ENCODE assay signal across 1 cellular context in the genomic region with DNA sequence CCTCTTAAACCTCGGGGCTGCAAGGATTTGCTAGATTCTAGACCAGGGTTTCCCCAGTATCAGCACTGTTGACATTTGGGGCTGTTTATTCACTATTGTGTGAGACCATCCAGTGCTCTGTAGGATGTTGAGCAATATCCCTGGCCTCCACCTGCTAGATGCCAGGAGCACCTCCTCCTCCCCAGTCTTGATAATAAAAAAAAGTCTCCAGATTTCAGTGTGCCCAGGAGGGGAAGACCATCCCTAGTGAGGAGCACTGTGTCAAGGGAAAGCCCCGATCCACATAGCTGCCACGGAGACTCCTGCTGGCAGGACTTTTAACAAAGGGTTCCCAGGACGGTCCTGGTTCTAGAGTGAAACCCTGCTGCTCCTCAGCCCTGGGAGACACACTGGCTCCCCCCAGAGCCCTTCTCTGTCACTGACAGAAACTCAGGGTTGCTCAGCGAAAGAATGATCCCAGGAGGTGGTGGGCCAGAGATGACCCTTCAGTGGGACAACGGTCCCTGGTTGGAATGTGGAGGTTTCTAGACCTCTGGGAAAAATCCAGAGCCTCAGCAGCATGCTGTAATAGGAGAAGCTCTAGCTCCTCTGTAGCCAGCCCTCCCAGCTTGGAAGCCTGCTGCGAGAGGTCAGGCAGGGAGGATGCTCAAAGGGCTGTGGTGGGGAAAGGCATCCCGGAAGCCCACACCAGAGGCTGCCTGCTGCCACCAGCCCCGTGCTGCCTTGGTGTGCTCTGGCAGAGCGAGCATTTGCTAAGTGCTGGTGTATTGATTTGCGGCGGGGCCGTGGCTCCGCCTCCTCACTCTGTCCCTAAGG.
TF ChIP-seq lines count a peak whose summit lies in the region.

No MANE protein-coding gene starts in this region.

TF ChIP-seq in H1, 55 proteins besides CTCF, POLR2A, EP300 and RAD21:
- TF ChIP-seq TAF7 (optimal IDR thresholded peaks at IDR 0.05; ENCODE audit: borderline replicate concordance, low read depth, low read length) (no peak), CEBPB (IDR thresholded peaks at IDR 0.05; ENCODE audit: low read depth, low read length) (peak; percentile 65), BRCA1 (IDR thresholded peaks at IDR 0.05; ENCODE audit: low read depth, low read length) (no peak)
